In genomic region chr1:247440001-247440620, GRCh38 we compare ENCODE assay signal across 1 cellular context.
TF ChIP-seq lines count a peak whose summit lies in the region.

No MANE protein-coding gene starts in this region.

TF ChIP-seq in WTC11, 78 proteins besides CTCF, POLR2A, EP300 and RAD21 (continued from another document):
- TF ChIP-seq, protein P1, sequence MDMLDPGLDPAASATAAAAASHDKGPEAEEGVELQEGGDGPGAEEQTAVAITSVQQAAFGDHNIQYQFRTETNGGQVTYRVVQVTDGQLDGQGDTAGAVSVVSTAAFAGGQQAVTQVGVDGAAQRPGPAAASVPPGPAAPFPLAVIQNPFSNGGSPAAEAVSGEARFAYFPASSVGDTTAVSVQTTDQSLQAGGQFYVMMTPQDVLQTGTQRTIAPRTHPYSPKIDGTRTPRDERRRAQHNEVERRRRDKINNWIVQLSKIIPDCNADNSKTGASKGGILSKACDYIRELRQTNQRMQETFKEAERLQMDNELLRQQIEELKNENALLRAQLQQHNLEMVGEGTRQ (CRISPR knock-in tag; IDR thresholded peaks at IDR 0.05) = no peak
- TF ChIP-seq FOXJ3 (CRISPR knock-in tag; IDR thresholded peaks at IDR 0.05; ENCODE audit: borderline replicate concordance) (no peak), ATF1 (CRISPR knock-in tag; IDR thresholded peaks at IDR 0.05) (no peak), ZMAT4 (CRISPR knock-in tag; IDR thresholded peaks at IDR 0.05) (no peak), SOX15 (CRISPR knock-in tag; IDR thresholded peaks at IDR 0.05) (no peak), NFE2L1 (CRISPR knock-in tag; IDR thresholded peaks at IDR 0.05) (no peak), ZNF263 (CRISPR knock-in tag; IDR thresholded peaks at IDR 0.05; ENCODE audit: low read depth) (no peak), NFATC4 (CRISPR knock-in tag; IDR thresholded peaks at IDR 0.05) (no peak), AR (CRISPR knock-in tag; IDR thresholded peaks at IDR 0.05) (no peak), E2F4 (CRISPR knock-in tag; IDR thresholded peaks at IDR 0.05; ENCODE audit: borderline replicate concordance, low read depth) (no peak), SMAD4 (CRISPR knock-in tag; IDR thresholded peaks at IDR 0.05) (no peak), CREM (CRISPR knock-in tag; IDR thresholded peaks at IDR 0.05) (no peak), ARID4B (CRISPR knock-in tag; IDR thresholded peaks at IDR 0.05; ENCODE audit: borderline replicate concordance) (no peak), ZNF671 (CRISPR knock-in tag; IDR thresholded peaks at IDR 0.05) (no peak), PRRX2 (CRISPR knock-in tag; IDR thresholded peaks at IDR 0.05) (no peak)
